ENCODE assay signal across 27 cellular contexts in genomic region chr3:85303156-85303555, GRCh38.
"Had no signal": no experiment of that assay in that cellular context is flagged by ENCODE, and none has a peak within 500 bp of the region (broad histone marks: within the 10 kb centered on the region; RNA-seq: fewer than 3 reads in every experiment).

No MANE protein-coding gene starts in this region.

- ATAC-seq: activated CD4-positive, CD25-positive, alpha-beta regulatory T cell treated with anti-CD3 and anti-CD28 coated beads, Interleukin-2, amount 50 U/mL, for 24 hours; activated T-helper 17 cell treated with anti-CD3 and anti-CD28 coated beads, Interleukin-2, amount 50 U/mL, for 72 hours; heart right ventricle; left lung; lower lobe of right lung; naive thymus-derived CD4-positive, alpha-beta T cell; pancreas; psoas muscle had no signal

- H3K27me3 ChIP-seq: heart right ventricle, left lung, pancreas, right atrium auricular region, spleen, testis, transverse colon had no signal

- DNase-seq: activated CD4-positive, alpha-beta memory T cell treated with anti-CD3 and anti-CD28 coated beads, Interleukin-2, amount 10 ng/mL, durations not matched to agents 7 days and 5 days; activated CD4-positive, alpha-beta T cell treated with anti-CD3 and anti-CD28 coated beads, Interleukin-2, amount 10 ng/mL, durations not matched to agents 24 days and 14 days; activated CD8-positive, alpha-beta memory T cell treated with anti-CD3 and anti-CD28 coated beads, Interleukin-2, amount 50 U/mL, for 48 hours; activated gamma-delta T cell treated with Interleukin-2 at 50 U/mL for 16 hours; activated naive CD4-positive, alpha-beta T cell treated with anti-CD3 and anti-CD28 coated beads, Interleukin-2, amount 50 U/mL, for 16 hours; activated T-cell treated with anti-CD3 and anti-CD28 coated beads, Interleukin-2, amount 50 U/mL, for 24 hours; amniotic stem cell; cerebellar nuclear complex; foreskin fibroblast; heart right ventricle; left lung; lower lobe of right lung; naive thymus-derived CD4-positive, alpha-beta T cell; pancreas; psoas muscle; spleen; stimulated activated CD4-positive, alpha-beta T cell treated with anti-CD3 and anti-CD28 coated beads, Interleukin-2, amount 100 ng/mL, for 48 hours; stimulated activated naive CD4-positive, alpha-beta T cell treated with Interleukin-2 at 50 U/mL for 16 hours; testis; transverse colon had no signal

- H3K36me3 ChIP-seq: heart right ventricle, left lung, lower lobe of right lung, pancreas, right atrium auricular region, spleen, transverse colon had no signal

- H3K4me3 ChIP-seq: coronary artery, heart right ventricle, left lung, lower lobe of right lung, pancreas, psoas muscle, right atrium auricular region, spleen, testis, transverse colon had no signal

- FAIRE-seq: endothelial cell of umbilical vein, islet of Langerhans, pancreas had no signal

- H3K4me1 ChIP-seq: heart right ventricle, left lung, lower lobe of right lung, pancreas, psoas muscle, right atrium auricular region, spleen, testis, transverse colon had no signal

- H3K27ac ChIP-seq: coronary artery, heart right ventricle, left lung, lower lobe of right lung, pancreas, psoas muscle, right atrium auricular region, spleen, testis, transverse colon, VCaP had no signal

- H3K9me3 ChIP-seq: heart right ventricle, left lung, lower lobe of right lung, pancreas, psoas muscle, right atrium auricular region, spleen, testis, transverse colon had no signal
